Comparison of ENCODE assay signal across 1 cellular context in the genomic region with DNA sequence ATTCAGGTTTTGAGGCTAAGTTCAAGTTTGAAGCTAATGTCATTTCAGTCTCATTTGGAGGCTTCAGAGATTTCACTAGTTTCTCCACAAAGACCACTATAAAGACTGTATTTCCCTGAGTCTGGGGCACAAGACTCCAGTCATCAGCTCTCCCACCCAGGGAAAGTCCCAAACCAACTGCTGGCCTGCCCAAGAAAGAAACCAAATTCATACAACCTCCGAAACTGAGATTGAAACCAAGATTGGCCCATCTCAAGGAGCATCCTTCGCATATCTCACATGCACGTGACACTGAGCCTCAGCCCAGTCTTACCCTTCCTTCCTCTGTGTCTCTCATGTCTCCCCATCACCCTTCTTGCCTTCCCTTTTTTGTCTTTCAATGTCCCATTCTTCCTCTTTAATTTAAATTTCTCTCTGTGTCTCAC.
TF ChIP-seq lines count a peak whose summit lies in the region.

No MANE protein-coding gene starts in this region.

TF ChIP-seq in GM12878, 131 proteins besides CTCF, POLR2A, EP300 and RAD21 (continued from another document and continues in another):
- TF ChIP-seq, protein P1, sequence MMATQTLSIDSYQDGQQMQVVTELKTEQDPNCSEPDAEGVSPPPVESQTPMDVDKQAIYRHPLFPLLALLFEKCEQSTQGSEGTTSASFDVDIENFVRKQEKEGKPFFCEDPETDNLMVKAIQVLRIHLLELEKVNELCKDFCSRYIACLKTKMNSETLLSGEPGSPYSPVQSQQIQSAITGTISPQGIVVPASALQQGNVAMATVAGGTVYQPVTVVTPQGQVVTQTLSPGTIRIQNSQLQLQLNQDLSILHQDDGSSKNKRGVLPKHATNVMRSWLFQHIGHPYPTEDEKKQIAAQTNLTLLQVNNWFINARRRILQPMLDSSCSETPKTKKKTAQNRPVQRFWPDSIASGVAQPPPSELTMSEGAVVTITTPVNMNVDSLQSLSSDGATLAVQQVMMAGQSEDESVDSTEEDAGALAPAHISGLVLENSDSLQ (IDR thresholded peaks at IDR 0.05): peak; percentile 68
- TF ChIP-seq, protein P2, sequence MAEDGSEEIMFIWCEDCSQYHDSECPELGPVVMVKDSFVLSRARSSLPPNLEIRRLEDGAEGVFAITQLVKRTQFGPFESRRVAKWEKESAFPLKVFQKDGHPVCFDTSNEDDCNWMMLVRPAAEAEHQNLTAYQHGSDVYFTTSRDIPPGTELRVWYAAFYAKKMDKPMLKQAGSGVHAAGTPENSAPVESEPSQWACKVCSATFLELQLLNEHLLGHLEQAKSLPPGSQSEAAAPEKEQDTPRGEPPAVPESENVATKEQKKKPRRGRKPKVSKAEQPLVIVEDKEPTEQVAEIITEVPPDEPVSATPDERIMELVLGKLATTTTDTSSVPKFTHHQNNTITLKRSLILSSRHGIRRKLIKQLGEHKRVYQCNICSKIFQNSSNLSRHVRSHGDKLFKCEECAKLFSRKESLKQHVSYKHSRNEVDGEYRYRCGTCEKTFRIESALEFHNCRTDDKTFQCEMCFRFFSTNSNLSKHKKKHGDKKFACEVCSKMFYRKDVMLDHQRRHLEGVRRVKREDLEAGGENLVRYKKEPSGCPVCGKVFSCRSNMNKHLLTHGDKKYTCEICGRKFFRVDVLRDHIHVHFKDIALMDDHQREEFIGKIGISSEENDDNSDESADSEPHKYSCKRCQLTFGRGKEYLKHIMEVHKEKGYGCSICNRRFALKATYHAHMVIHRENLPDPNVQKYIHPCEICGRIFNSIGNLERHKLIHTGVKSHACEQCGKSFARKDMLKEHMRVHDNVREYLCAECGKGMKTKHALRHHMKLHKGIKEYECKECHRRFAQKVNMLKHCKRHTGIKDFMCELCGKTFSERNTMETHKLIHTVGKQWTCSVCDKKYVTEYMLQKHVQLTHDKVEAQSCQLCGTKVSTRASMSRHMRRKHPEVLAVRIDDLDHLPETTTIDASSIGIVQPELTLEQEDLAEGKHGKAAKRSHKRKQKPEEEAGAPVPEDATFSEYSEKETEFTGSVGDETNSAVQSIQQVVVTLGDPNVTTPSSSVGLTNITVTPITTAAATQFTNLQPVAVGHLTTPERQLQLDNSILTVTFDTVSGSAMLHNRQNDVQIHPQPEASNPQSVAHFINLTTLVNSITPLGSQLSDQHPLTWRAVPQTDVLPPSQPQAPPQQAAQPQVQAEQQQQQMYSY (CRISPR knock-in tag; IDR thresholded peaks at IDR 0.05): no peak
- TF ChIP-seq JUND (IDR thresholded peaks at IDR 0.05; ENCODE audit: low read depth, low read length) (no peak), NFIC (IDR thresholded peaks at IDR 0.05; ENCODE audit: low read depth, low read length) (no peak), NBN (IDR thresholded peaks at IDR 0.05) (peak; percentile 95), FOXK2 (IDR thresholded peaks at IDR 0.05) (no peak), POLR2AphosphoS5 (IDR thresholded peaks at IDR 0.05; ENCODE audit: low read length) (no peak), EZH2 (IDR thresholded peaks at IDR 0.05; ENCODE audit: borderline replicate concordance, control insufficient read depth, low read depth, low read length) (no peak), BMI1 (IDR thresholded peaks at IDR 0.05; ENCODE audit: borderline replicate concordance) (no peak), TARDBP (IDR thresholded peaks at IDR 0.05; ENCODE audit: borderline replicate concordance) (no peak), CBX5 (IDR thresholded peaks at IDR 0.05; ENCODE audit: low read depth) (no peak), BACH1 (IDR thresholded peaks at IDR 0.05; ENCODE audit: borderline replicate concordance) (peak; percentile 25; the same call in 1 of the 2 replicates), CEBPB (IDR thresholded peaks at IDR 0.05; ENCODE audit: borderline replicate concordance in 1 of 2, low read depth in 2 of 2, low read length in 2 of 2) (no peak), CBFB (IDR thresholded peaks at IDR 0.05; ENCODE audit: low read depth) (peak; percentile 65; the same call in 1 of the 2 replicates), POLR2AphosphoS2 (IDR thresholded peaks at IDR 0.05; ENCODE audit: low read depth, low read length) (no peak), RUNX3 (IDR thresholded peaks at IDR 0.05; ENCODE audit: low read length) (no peak), CBX3 (IDR thresholded peaks at IDR 0.05; ENCODE audit: borderline replicate concordance, low read depth) (no peak), MTA2 (IDR thresholded peaks at IDR 0.05; ENCODE audit: low read depth) (peak; percentile 81), EED (IDR thresholded peaks at IDR 0.05; ENCODE audit: low read depth) (peak; percentile 98), HDGF (IDR thresholded peaks at IDR 0.05) (peak; percentile 93; the same call in 1 of the 2 replicates), JUNB (IDR thresholded peaks at IDR 0.05) (peak; percentile 42), DPF2 (IDR thresholded peaks at IDR 0.05) (peak; percentile 85), SUPT20H (IDR thresholded peaks at IDR 0.05; ENCODE audit: borderline replicate concordance, control insufficient read depth, low read depth, low read length) (no peak), NRF1 (conservative IDR thresholded peaks at IDR 0.05; ENCODE audit: low read depth, low read length) (no peak), RELA (IDR thresholded peaks at IDR 0.05; ENCODE audit: borderline replicate concordance, partially characterized antibody) (peak; percentile 68), YBX1 (IDR thresholded peaks at IDR 0.05) (no peak), RCOR1 (conservative IDR thresholded peaks at IDR 0.05; ENCODE audit: low read depth, low read length) (no peak), SP1 (IDR thresholded peaks at IDR 0.05; ENCODE audit: low read depth, low read length) (peak; percentile 57), SPI1 (IDR thresholded peaks at IDR 0.05; ENCODE audit: borderline replicate concordance, insufficient read depth, low read depth, low read length) (peak; percentile 61; the same call in 1 of the 2 replicates), HCFC1 (IDR thresholded peaks at IDR 0.05; ENCODE audit: low read length) (no peak), ASH2L (IDR thresholded peaks at IDR 0.05; ENCODE audit: borderline replicate concordance, low read depth) (no peak), ZZZ3 (IDR thresholded peaks at IDR 0.05; ENCODE audit: control insufficient read depth, insufficient read length, low read depth) (no peak), RFX5 (IDR thresholded peaks at IDR 0.05; ENCODE audit: low read depth, low read length) (no peak), POU2F2 (IDR thresholded peaks at IDR 0.05; ENCODE audit: borderline replicate concordance, low read depth, low read length) (peak; percentile 75; the same call in 2 of the 3 replicates), NFXL1 (IDR thresholded peaks at IDR 0.05; ENCODE audit: borderline replicate concordance) (no peak), IKZF2 (IDR thresholded peaks at IDR 0.05) (peak; percentile 97)
- TF ChIP-seq, protein P3, sequence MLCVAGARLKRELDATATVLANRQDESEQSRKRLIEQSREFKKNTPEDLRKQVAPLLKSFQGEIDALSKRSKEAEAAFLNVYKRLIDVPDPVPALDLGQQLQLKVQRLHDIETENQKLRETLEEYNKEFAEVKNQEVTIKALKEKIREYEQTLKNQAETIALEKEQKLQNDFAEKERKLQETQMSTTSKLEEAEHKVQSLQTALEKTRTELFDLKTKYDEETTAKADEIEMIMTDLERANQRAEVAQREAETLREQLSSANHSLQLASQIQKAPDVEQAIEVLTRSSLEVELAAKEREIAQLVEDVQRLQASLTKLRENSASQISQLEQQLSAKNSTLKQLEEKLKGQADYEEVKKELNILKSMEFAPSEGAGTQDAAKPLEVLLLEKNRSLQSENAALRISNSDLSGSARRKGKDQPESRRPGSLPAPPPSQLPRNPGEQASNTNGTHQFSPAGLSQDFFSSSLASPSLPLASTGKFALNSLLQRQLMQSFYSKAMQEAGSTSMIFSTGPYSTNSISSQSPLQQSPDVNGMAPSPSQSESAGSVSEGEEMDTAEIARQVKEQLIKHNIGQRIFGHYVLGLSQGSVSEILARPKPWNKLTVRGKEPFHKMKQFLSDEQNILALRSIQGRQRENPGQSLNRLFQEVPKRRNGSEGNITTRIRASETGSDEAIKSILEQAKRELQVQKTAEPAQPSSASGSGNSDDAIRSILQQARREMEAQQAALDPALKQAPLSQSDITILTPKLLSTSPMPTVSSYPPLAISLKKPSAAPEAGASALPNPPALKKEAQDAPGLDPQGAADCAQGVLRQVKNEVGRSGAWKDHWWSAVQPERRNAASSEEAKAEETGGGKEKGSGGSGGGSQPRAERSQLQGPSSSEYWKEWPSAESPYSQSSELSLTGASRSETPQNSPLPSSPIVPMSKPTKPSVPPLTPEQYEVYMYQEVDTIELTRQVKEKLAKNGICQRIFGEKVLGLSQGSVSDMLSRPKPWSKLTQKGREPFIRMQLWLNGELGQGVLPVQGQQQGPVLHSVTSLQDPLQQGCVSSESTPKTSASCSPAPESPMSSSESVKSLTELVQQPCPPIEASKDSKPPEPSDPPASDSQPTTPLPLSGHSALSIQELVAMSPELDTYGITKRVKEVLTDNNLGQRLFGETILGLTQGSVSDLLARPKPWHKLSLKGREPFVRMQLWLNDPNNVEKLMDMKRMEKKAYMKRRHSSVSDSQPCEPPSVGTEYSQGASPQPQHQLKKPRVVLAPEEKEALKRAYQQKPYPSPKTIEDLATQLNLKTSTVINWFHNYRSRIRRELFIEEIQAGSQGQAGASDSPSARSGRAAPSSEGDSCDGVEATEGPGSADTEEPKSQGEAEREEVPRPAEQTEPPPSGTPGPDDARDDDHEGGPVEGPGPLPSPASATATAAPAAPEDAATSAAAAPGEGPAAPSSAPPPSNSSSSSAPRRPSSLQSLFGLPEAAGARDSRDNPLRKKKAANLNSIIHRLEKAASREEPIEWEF (IDR thresholded peaks at IDR 0.05; ENCODE audit: insufficient replicate concordance, low read depth, low read length): no peak
- TF ChIP-seq, protein P4, sequence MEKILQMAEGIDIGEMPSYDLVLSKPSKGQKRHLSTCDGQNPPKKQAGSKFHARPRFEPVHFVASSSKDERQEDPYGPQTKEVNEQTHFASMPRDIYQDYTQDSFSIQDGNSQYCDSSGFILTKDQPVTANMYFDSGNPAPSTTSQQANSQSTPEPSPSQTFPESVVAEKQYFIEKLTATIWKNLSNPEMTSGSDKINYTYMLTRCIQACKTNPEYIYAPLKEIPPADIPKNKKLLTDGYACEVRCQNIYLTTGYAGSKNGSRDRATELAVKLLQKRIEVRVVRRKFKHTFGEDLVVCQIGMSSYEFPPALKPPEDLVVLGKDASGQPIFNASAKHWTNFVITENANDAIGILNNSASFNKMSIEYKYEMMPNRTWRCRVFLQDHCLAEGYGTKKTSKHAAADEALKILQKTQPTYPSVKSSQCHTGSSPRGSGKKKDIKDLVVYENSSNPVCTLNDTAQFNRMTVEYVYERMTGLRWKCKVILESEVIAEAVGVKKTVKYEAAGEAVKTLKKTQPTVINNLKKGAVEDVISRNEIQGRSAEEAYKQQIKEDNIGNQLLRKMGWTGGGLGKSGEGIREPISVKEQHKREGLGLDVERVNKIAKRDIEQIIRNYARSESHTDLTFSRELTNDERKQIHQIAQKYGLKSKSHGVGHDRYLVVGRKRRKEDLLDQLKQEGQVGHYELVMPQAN (conservative IDR thresholded peaks at IDR 0.05): no peak
- TF ChIP-seq, protein P5, sequence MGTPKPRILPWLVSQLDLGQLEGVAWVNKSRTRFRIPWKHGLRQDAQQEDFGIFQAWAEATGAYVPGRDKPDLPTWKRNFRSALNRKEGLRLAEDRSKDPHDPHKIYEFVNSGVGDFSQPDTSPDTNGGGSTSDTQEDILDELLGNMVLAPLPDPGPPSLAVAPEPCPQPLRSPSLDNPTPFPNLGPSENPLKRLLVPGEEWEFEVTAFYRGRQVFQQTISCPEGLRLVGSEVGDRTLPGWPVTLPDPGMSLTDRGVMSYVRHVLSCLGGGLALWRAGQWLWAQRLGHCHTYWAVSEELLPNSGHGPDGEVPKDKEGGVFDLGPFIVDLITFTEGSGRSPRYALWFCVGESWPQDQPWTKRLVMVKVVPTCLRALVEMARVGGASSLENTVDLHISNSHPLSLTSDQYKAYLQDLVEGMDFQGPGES (IDR thresholded peaks at IDR 0.05): no peak
- TF ChIP-seq, protein P6, sequence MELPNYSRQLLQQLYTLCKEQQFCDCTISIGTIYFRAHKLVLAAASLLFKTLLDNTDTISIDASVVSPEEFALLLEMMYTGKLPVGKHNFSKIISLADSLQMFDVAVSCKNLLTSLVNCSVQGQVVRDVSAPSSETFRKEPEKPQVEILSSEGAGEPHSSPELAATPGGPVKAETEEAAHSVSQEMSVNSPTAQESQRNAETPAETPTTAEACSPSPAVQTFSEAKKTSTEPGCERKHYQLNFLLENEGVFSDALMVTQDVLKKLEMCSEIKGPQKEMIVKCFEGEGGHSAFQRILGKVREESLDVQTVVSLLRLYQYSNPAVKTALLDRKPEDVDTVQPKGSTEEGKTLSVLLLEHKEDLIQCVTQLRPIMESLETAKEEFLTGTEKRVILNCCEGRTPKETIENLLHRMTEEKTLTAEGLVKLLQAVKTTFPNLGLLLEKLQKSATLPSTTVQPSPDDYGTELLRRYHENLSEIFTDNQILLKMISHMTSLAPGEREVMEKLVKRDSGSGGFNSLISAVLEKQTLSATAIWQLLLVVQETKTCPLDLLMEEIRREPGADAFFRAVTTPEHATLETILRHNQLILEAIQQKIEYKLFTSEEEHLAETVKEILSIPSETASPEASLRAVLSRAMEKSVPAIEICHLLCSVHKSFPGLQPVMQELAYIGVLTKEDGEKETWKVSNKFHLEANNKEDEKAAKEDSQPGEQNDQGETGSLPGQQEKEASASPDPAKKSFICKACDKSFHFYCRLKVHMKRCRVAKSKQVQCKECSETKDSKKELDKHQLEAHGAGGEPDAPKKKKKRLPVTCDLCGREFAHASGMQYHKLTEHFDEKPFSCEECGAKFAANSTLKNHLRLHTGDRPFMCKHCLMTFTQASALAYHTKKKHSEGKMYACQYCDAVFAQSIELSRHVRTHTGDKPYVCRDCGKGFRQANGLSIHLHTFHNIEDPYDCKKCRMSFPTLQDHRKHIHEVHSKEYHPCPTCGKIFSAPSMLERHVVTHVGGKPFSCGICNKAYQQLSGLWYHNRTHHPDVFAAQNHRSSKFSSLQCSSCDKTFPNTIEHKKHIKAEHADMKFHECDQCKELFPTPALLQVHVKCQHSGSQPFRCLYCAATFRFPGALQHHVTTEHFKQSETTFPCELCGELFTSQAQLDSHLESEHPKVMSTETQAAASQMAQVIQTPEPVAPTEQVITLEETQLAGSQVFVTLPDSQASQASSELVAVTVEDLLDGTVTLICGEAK (IDR thresholded peaks at IDR 0.05; ENCODE audit: borderline replicate concordance): no peak
- TF ChIP-seq, protein P7, sequence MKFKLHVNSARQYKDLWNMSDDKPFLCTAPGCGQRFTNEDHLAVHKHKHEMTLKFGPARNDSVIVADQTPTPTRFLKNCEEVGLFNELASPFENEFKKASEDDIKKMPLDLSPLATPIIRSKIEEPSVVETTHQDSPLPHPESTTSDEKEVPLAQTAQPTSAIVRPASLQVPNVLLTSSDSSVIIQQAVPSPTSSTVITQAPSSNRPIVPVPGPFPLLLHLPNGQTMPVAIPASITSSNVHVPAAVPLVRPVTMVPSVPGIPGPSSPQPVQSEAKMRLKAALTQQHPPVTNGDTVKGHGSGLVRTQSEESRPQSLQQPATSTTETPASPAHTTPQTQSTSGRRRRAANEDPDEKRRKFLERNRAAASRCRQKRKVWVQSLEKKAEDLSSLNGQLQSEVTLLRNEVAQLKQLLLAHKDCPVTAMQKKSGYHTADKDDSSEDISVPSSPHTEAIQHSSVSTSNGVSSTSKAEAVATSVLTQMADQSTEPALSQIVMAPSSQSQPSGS (IDR thresholded peaks at IDR 0.05; ENCODE audit: low read length): no peak
- TF ChIP-seq, protein P8, sequence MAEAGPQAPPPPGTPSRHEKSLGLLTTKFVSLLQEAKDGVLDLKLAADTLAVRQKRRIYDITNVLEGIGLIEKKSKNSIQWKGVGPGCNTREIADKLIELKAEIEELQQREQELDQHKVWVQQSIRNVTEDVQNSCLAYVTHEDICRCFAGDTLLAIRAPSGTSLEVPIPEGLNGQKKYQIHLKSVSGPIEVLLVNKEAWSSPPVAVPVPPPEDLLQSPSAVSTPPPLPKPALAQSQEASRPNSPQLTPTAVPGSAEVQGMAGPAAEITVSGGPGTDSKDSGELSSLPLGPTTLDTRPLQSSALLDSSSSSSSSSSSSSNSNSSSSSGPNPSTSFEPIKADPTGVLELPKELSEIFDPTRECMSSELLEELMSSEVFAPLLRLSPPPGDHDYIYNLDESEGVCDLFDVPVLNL (IDR thresholded peaks at IDR 0.05; ENCODE audit: low read depth, low read length): no peak
